Comparison of ENCODE assay signal across 15 cellular contexts in genomic region chr20:17537959-17538358, GRCh38. TPM values are rescaled to one million over a fixed set of nuclear protein-coding genes. Genes with fewer than 3 reads are reported as not detected.
A peak's percentile ranks its signal among the peaks of the same experiment; 100 is the strongest.
DNase-seq lines count a peak whose midpoint lies in the region; ATAC-seq and TF ChIP-seq lines count a peak whose summit lies in the region.
"Had no signal": no experiment of that assay in that cellular context is flagged by ENCODE, and none has a peak within 500 bp of the region (broad histone marks: within the 10 kb centered on the region; RNA-seq: fewer than 3 reads in every experiment).

No MANE protein-coding gene starts in this region.

- no peaks in the 10 kb centered on the region for H3K27me3 ChIP-seq in Panc1 (ENCODE audit: control insufficient read depth, insufficient read depth, low read length)
- no peaks in the 10 kb centered on the region for H3K27me3 ChIP-seq in HAP-1 (ENCODE audit: low read depth)
- no peaks in the 10 kb centered on the region for H3K27me3 ChIP-seq in right atrium auricular region

- no TSS peak for BruUV-seq in Panc1 (replicated peaks; lab: Mats Ljungman, UMichigan)

- H3K4me3 Mint-ChIP-seq in T-helper 1 cell treated with Interleukin-12 subunit alpha and Interleukin-12 subunit beta and Interleukin-4 antibody, amounts not matched to agents 30 μg/mL and 1 μg/mL, for 36 hours: peak overlapping the region; percentile 33
- no peak overlapping the region for H3K4me3 Mint-ChIP-seq in osteocyte (ENCODE audit: unreplicated experiment)
- H3K4me3 Mint-ChIP-seq: CD4-positive, alpha-beta T cell had no signal

- peaks cover 35% of the 10 kb centered on the region for H3K4me1 ChIP-seq in Panc1 (ENCODE audit: control insufficient read depth, insufficient read depth, low read length)
- H3K4me1 ChIP-seq in HAP-1: peaks cover 10% of the 10 kb centered on the region; the same call in 1 of the 2 replicates
- H3K4me1 ChIP-seq in right atrium auricular region: peaks cover 0 to 14% of the 10 kb centered on the region in 2 donors

- H3K27ac ChIP-seq in Panc1 (ENCODE audit: low read length): peak overlapping the region; percentile 76; the same call in 1 of the 2 replicates
- no peak overlapping the region for H3K27ac ChIP-seq in right atrium auricular region
- H3K27ac ChIP-seq: 22Rv1, HL-60 had no signal

- peaks cover 23% of the 10 kb centered on the region for H3K27me3 Mint-ChIP-seq in T-helper 1 cell treated with Interleukin-12 subunit alpha and Interleukin-12 subunit beta and Interleukin-4 antibody, amounts not matched to agents 30 μg/mL and 1 μg/mL, for 36 hours (ENCODE audit: low read depth)
- no peaks in the 10 kb centered on the region for H3K27me3 Mint-ChIP-seq in osteocyte (ENCODE audit: unreplicated experiment)

- no peak overlapping the region for H3K27ac Mint-ChIP-seq in T-helper 1 cell treated with Interleukin-12 subunit alpha and Interleukin-12 subunit beta and Interleukin-4 antibody, amounts not matched to agents 30 μg/mL and 1 μg/mL, for 36 hours
- peak overlapping the region; percentile 47 for H3K27ac Mint-ChIP-seq in osteocyte (ENCODE audit: unreplicated experiment)
- H3K27ac Mint-ChIP-seq: CD4-positive, alpha-beta T cell had no signal

- no peaks in the 10 kb centered on the region for H3K36me3 Mint-ChIP-seq in T-helper 1 cell treated with Interleukin-12 subunit alpha and Interleukin-12 subunit beta and Interleukin-4 antibody, amounts not matched to agents 30 μg/mL and 1 μg/mL, for 36 hours (ENCODE audit: low read depth)
- no peaks in the 10 kb centered on the region for H3K36me3 Mint-ChIP-seq in osteocyte (ENCODE audit: unreplicated experiment)

- intact Hi-C loops in Panc1 (cut with micrococcal nuclease; ENCODE audit: unreplicated experiment): loop anchor here (2.0 to 5.0 kb wide), 3 partner anchors 31 to 79 kb away; no protein-coding TSS in a partner anchor

- H3K36me3 ChIP-seq in Panc1 (ENCODE audit: control insufficient read depth, insufficient read depth, low read length): no peaks in the 10 kb centered on the region
- no peaks in the 10 kb centered on the region for H3K36me3 ChIP-seq in HAP-1 (replicated peaks)
- no peaks in the 10 kb centered on the region for H3K36me3 ChIP-seq in right atrium auricular region

- POLR2A ChIA-PET in Panc1 (lab: Charles Lee): no interaction called here

- CTCF ChIA-PET in Panc1 (lab: Charles Lee): no interaction called here

- DNase-seq in T-helper 1 cell (no peak), Panc1 (ENCODE audit: low read depth, low spot score) (no peak), osteocyte (ENCODE audit: extremely low spot score, unreplicated experiment) (no peak), NCI-H510A treated with DMSO at 0.1 percent for 48 hours (lab: John Stamatoyannopoulos, UW) (no peak), MV-4-11 (lab: John Stamatoyannopoulos, UW) (no peak), HAP-1 (ENCODE audit: low spot score in 2 of 2) (no peak), right atrium auricular region (ENCODE audit: low spot score) (no peak)
- DNase-seq: AML-193; C1 segment of cervical spinal cord; Calu3; CD4-positive, alpha-beta T cell; DMS 273 treated with DMSO at 0.1 percent for 48 hours had no signal

- H3K9me3 ChIP-seq in Panc1 (ENCODE audit: control insufficient read depth, insufficient read depth, low read depth, low read length) (no peaks in the 10 kb centered on the region), HAP-1 (no peaks in the 10 kb centered on the region; the same call in 1 of the 2 replicates), right atrium auricular region (no peaks in the 10 kb centered on the region)

- H3K4me1 Mint-ChIP-seq in T-helper 1 cell treated with Interleukin-12 subunit alpha and Interleukin-12 subunit beta and Interleukin-4 antibody, amounts not matched to agents 30 μg/mL and 1 μg/mL, for 36 hours (ENCODE audit: low read depth): peaks cover 33% of the 10 kb centered on the region
- peaks cover 63% of the 10 kb centered on the region for H3K4me1 Mint-ChIP-seq in osteocyte (ENCODE audit: unreplicated experiment)

- in situ Hi-C loops in Panc1 (cut with HindIII; ENCODE audit: low pct_unique_long_range_greater_than_20kb, low sequenced_read_pairs) (no loop called here), HAP-1 (cut with MboI; ENCODE audit: low sequenced_read_pairs) (no loop called here)

- H3K4me3 ChIP-seq in Panc1 (ENCODE audit: low read depth in 2 of 2, low read length in 2 of 2) (no peak overlapping the region), HAP-1 (no peak overlapping the region), right atrium auricular region (no peak overlapping the region)

- no peak for ATAC-seq in Panc1

- H3K9me3 Mint-ChIP-seq in T-helper 1 cell treated with Interleukin-12 subunit alpha and Interleukin-12 subunit beta and Interleukin-4 antibody, amounts not matched to agents 30 μg/mL and 1 μg/mL, for 36 hours: no peaks in the 10 kb centered on the region
- no peaks in the 10 kb centered on the region for H3K9me3 Mint-ChIP-seq in osteocyte (ENCODE audit: unreplicated experiment)
- H3K9me3 Mint-ChIP-seq: CD4-positive, alpha-beta T cell had no signal

- TF ChIP-seq CTCF in Panc1 (IDR thresholded peaks at IDR 0.05): no peak
- no peak for TF ChIP-seq CTCF in osteocyte (IDR thresholded peaks at IDR 0.05)
- TF ChIP-seq CTCF in right atrium auricular region (IDR thresholded peaks at IDR 0.05): no peak

RNA-seq across cellular contexts. Expression of gene BFSP1, which starts 6.8 kb away (rescaled TPM):
- total RNA-seq in Panc1 (2021; ENCODE audit: unreplicated experiment) (6.9 TPM), osteocyte (12.6 and 13.8 TPM in 2 replicates), right atrium auricular region (1 to 10 TPM in 1 of 2 donors, under 1 TPM in 1; 0.51 to 1.3 TPM)
- 5.2 TPM for polyA plus RNA-seq in Panc1 (2012; ENCODE audit: insufficient read length)

RNA-seq across cellular contexts. Expression of gene DSTN, which starts 31.9 kb away (rescaled TPM):
- total RNA-seq in Panc1 (2021; ENCODE audit: unreplicated experiment) (412 TPM), osteocyte (676 and 684 TPM in 2 replicates), right atrium auricular region (100 to 1,000 TPM; 585 to 760 TPM)
- polyA plus RNA-seq in Panc1 (2012; ENCODE audit: insufficient read length): 381 TPM
